21 cellular contexts compared by ENCODE assay signal in the genomic region with DNA sequence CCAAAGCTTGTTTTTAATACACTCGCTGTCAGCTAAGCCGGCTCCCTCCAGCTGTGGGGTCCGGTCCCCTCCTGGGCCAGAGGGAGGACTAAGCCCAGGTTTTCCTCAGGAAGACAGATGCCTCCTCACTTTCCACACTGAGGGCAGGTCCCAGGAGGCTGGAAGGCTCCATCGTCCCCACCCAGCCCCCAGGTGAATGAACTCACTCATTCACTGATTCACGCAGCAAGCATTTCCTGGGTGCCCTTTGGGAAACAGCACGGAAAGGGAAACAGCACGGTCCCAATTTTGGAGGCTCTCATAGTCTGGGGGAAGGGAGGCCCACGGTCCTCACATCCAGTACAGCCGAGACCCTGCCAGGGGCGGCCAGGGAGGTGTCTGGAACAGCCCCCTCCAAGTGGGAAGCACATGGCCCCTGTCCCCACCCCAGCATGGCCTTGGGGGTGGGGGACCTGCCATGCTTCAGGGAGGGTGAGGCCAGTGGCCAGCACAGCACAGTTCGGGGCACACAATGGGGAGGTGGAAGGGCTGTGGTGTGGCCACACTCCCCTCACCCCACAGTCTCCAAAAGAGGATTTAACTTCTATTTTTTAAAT. TPM values are rescaled to one million over a fixed set of nuclear protein-coding genes. Genes with fewer than 3 reads are reported as not detected.
"Had no signal": no experiment of that assay in that cellular context is flagged by ENCODE, and none has a peak within 500 bp of the region (broad histone marks: within the 10 kb centered on the region; RNA-seq: fewer than 3 reads in every experiment).

No MANE protein-coding gene starts in this region.

- H3K36me3 ChIP-seq: ascending aorta, colonic mucosa, tibial nerve had no signal

- H3K27ac Mint-ChIP-seq: activated CD8-positive, alpha-beta T cell treated with anti-CD3 and anti-CD28 coated beads, Interleukin-2, amount 10 ng/mL, durations not matched to agents 7 days and 5 days; activated naive CD8-positive, alpha-beta T cell treated with anti-CD3 and anti-CD28 coated beads, Interleukin-2, amount 50 U/mL, for 24 hours; activated T-helper 1 cell treated with anti-CD3 and anti-CD28 coated beads, Interleukin-12 subunit alpha, Interleukin-12 subunit beta, Interleukin-2, Interleukin-4 antibody, amounts not matched to agents 30 ng/mL and 10 ng/mL and 1 ng/mL, durations not matched to agents 14 hours and 24 hours and 36 hours; immature natural killer cell; naive thymus-derived CD4-positive, alpha-beta T cell; stimulated activated effector memory CD8-positive, alpha-beta T cell treated with anti-CD3 and anti-CD28 coated beads, Interleukin-12 subunit alpha, Interleukin-12 subunit beta, amount 100 ng/mL, for 72 hours had no signal

- H3K27me3 ChIP-seq: ascending aorta, colonic mucosa had no signal

- H3K9me3 Mint-ChIP-seq: activated naive CD8-positive, alpha-beta T cell treated with anti-CD3 and anti-CD28 coated beads, Interleukin-2, amount 50 U/mL, for 24 hours; activated T-helper 1 cell treated with anti-CD3 and anti-CD28 coated beads, Interleukin-12 subunit alpha, Interleukin-12 subunit beta, Interleukin-2, Interleukin-4 antibody, amounts not matched to agents 30 ng/mL and 10 ng/mL and 1 ng/mL, durations not matched to agents 14 hours and 24 hours and 36 hours; immature natural killer cell; stimulated activated effector memory CD8-positive, alpha-beta T cell treated with anti-CD3 and anti-CD28 coated beads, Interleukin-12 subunit alpha, Interleukin-12 subunit beta, amount 100 ng/mL, for 72 hours had no signal

- DNase-seq: activated CD4-positive, alpha-beta T cell treated with anti-CD3 and anti-CD28 coated beads for 4 hours; activated CD8-positive, alpha-beta memory T cell treated with anti-CD3 and anti-CD28 coated beads, Interleukin-2, amount 50 U/mL, for 48 hours; activated CD8-positive, alpha-beta T cell treated with anti-CD3 and anti-CD28 coated beads, Interleukin-2, amount 10 ng/mL, durations not matched to agents 7 days and 5 days; activated naive CD4-positive, alpha-beta T cell; activated naive CD8-positive, alpha-beta T cell treated with anti-CD3 and anti-CD28 coated beads, Interleukin-2, amount 50 U/mL, for 24 hours; caudate nucleus; colonic mucosa; immature natural killer cell; left colon; naive thymus-derived CD4-positive, alpha-beta T cell; posterior cingulate gyrus; right cardiac atrium had no signal

- H3K4me3 Mint-ChIP-seq: activated CD8-positive, alpha-beta T cell treated with anti-CD3 and anti-CD28 coated beads, Interleukin-2, amount 10 ng/mL, durations not matched to agents 7 days and 5 days; activated naive CD8-positive, alpha-beta T cell treated with anti-CD3 and anti-CD28 coated beads, Interleukin-2, amount 50 U/mL, for 24 hours; activated T-helper 1 cell treated with anti-CD3 and anti-CD28 coated beads, Interleukin-12 subunit alpha, Interleukin-12 subunit beta, Interleukin-2, Interleukin-4 antibody, amounts not matched to agents 30 ng/mL and 10 ng/mL and 1 ng/mL, durations not matched to agents 14 hours and 24 hours and 36 hours; immature natural killer cell; naive thymus-derived CD4-positive, alpha-beta T cell; stimulated activated effector memory CD8-positive, alpha-beta T cell treated with anti-CD3 and anti-CD28 coated beads, Interleukin-12 subunit alpha, Interleukin-12 subunit beta, amount 100 ng/mL, for 72 hours had no signal

- H3K4me1 Mint-ChIP-seq: activated naive CD8-positive, alpha-beta T cell treated with anti-CD3 and anti-CD28 coated beads, Interleukin-2, amount 50 U/mL, for 24 hours; stimulated activated effector memory CD8-positive, alpha-beta T cell treated with anti-CD3 and anti-CD28 coated beads, Interleukin-12 subunit alpha, Interleukin-12 subunit beta, amount 100 ng/mL, for 72 hours had no signal

- H3K9me3 ChIP-seq: ascending aorta, colonic mucosa, tibial nerve had no signal

- H3K4me1 ChIP-seq: ascending aorta, colonic mucosa had no signal

- H3K36me3 Mint-ChIP-seq: immature natural killer cell; naive thymus-derived CD4-positive, alpha-beta T cell; stimulated activated effector memory CD8-positive, alpha-beta T cell treated with anti-CD3 and anti-CD28 coated beads, Interleukin-12 subunit alpha, Interleukin-12 subunit beta, amount 100 ng/mL, for 72 hours had no signal

- H3K4me3 ChIP-seq: ascending aorta, colonic mucosa, lung, tibial nerve had no signal

- H3K27ac ChIP-seq: ascending aorta, colonic mucosa, tibial nerve, VCaP had no signal

RNA-seq across cellular contexts. Expression of a gene that starts 9.3 kb away (rescaled TPM):
- total RNA-seq: activated CD8-positive, alpha-beta T cell treated with anti-CD3 and anti-CD28 coated beads, Interleukin-2, amount 10 ng/mL, durations not matched to agents 7 days and 5 days; activated T-helper 1 cell treated with anti-CD3 and anti-CD28 coated beads, Interleukin-12 subunit alpha, Interleukin-12 subunit beta, Interleukin-2, Interleukin-4 antibody, amounts not matched to agents 30 ng/mL and 10 ng/mL and 1 ng/mL, durations not matched to agents 14 hours and 24 hours and 36 hours; ascending aorta; left colon; mononuclear cell; naive thymus-derived CD4-positive, alpha-beta T cell; right cardiac atrium had no signal
- polyA plus RNA-seq: immature natural killer cell; naive thymus-derived CD4-positive, alpha-beta T cell; right cardiac atrium had no signal

RNA-seq across cellular contexts. Expression of a gene that starts 19.9 kb away (rescaled TPM):
- total RNA-seq: activated CD8-positive, alpha-beta T cell treated with anti-CD3 and anti-CD28 coated beads, Interleukin-2, amount 10 ng/mL, durations not matched to agents 7 days and 5 days; activated T-helper 1 cell treated with anti-CD3 and anti-CD28 coated beads, Interleukin-12 subunit alpha, Interleukin-12 subunit beta, Interleukin-2, Interleukin-4 antibody, amounts not matched to agents 30 ng/mL and 10 ng/mL and 1 ng/mL, durations not matched to agents 14 hours and 24 hours and 36 hours; ascending aorta; epithelial cell of proximal tubule; glomerular endothelial cell; lung; mononuclear cell; naive thymus-derived CD4-positive, alpha-beta T cell had no signal
- polyA plus RNA-seq: immature natural killer cell; naive thymus-derived CD4-positive, alpha-beta T cell; right cardiac atrium had no signal

RNA-seq across cellular contexts. Expression of a gene that starts 41.7 kb away (rescaled TPM):
- total RNA-seq: activated CD8-positive, alpha-beta T cell treated with anti-CD3 and anti-CD28 coated beads, Interleukin-2, amount 10 ng/mL, durations not matched to agents 7 days and 5 days; mononuclear cell had no signal
- polyA plus RNA-seq: immature natural killer cell; naive thymus-derived CD4-positive, alpha-beta T cell had no signal
